ENCODE assay signal across 14 cellular contexts in genomic region chr10:92969151-92969550, GRCh38.
"Had no signal": no experiment of that assay in that cellular context is flagged by ENCODE, and none has a peak within 500 bp of the region (broad histone marks: within the 10 kb centered on the region; RNA-seq: fewer than 3 reads in every experiment).

No MANE protein-coding gene starts in this region.

- H3K36me3 ChIP-seq: colonic mucosa had no signal

- H3K9me3 ChIP-seq: colonic mucosa had no signal

- H3K4me1 ChIP-seq: colonic mucosa had no signal

- ATAC-seq: activated CD8-positive, alpha-beta T cell treated with anti-CD3 and anti-CD28 coated beads for 36 hours; activated T-cell treated with anti-CD3 and anti-CD28 coated beads, Interleukin-2, amount 50 U/mL, for 72 hours; left lobe of liver; sciatic nerve; stimulated activated naive B cell treated with anti-CD40 and anti-IgM and Interleukin-4, amounts not matched to agents 10 μg/mL and 1 μg/mL and 100 μg/mL, for 72 hours had no signal

- H3K4me3 ChIP-seq: colonic mucosa had no signal

- H3K27me3 ChIP-seq: colonic mucosa had no signal

- DNase-seq: activated CD8-positive, alpha-beta memory T cell treated with anti-CD3 and anti-CD28 coated beads, Interleukin-2, amount 50 U/mL, for 4 hours; activated CD8-positive, alpha-beta T cell treated with anti-CD3 and anti-CD28 coated beads for 36 hours; activated naive CD8-positive, alpha-beta T cell treated with anti-CD3 and anti-CD28 coated beads, Interleukin-2, amount 10 ng/mL, durations not matched to agents 7 days and 5 days; activated T-cell treated with anti-CD3 and anti-CD28 coated beads, Interleukin-2, amount 50 U/mL, for 72 hours; caudate nucleus; colonic mucosa; effector CD8-positive, alpha-beta T cell; stimulated activated CD4-positive, alpha-beta T cell treated with anti-CD3 and anti-CD28 coated beads, Interleukin-2, amount 100 ng/mL, for 24 hours; stimulated activated naive B cell treated with anti-CD40 and anti-IgM and Interleukin-4, amounts not matched to agents 10 μg/mL and 1 μg/mL and 100 μg/mL, for 72 hours; T-helper 9 cell; trophoblast cell had no signal

- H3K27ac ChIP-seq: colonic mucosa, epithelial cell of prostate had no signal
